ENCODE assay signal across 17 cellular contexts in genomic region chr18:73735836-73736235, GRCh38.
DNase-seq lines count a peak whose midpoint lies in the region; ATAC-seq, FAIRE-seq and TF ChIP-seq lines count a peak whose summit lies in the region.
"Had no signal": no experiment of that assay in that cellular context is flagged by ENCODE, and none has a peak within 500 bp of the region (broad histone marks: within the 10 kb centered on the region; RNA-seq: fewer than 3 reads in every experiment).

No MANE protein-coding gene starts in this region.

- CTCF ChIA-PET in IMR-90 (lab: Yijun Ruan, JAX) = no interaction called here
- CTCF ChIA-PET in activated CD4-positive, alpha-beta T cell treated with anti-CD3 and anti-CD28 coated beads for 36 hours (lab: Charles Lee) = interaction anchor here (0.8 kb wide), 1 partner anchor 10 kb away, joined by 3 read pairs; no protein-coding TSS in a partner anchor

- no peaks in the 10 kb centered on the region for H3K9me3 ChIP-seq in IMR-90 (ENCODE audit: control insufficient read depth, insufficient read depth, low read length)
- H3K9me3 ChIP-seq: Caco-2 had no signal

- POLR2A ChIA-PET in IMR-90 (lab: Charles Lee; ENCODE audit: unreplicated experiment) = interaction anchor here (0.6 kb wide), 1 partner anchor 551 kb away, joined by 3 read pairs; no protein-coding TSS in a partner anchor
- POLR2A ChIA-PET in activated CD4-positive, alpha-beta T cell treated with anti-CD3 and anti-CD28 coated beads for 36 hours (lab: Charles Lee) = no interaction called here

- DNase-seq in IMR-90 (no peak), dorsolateral prefrontal cortex (peak in 2 of 10 donors; percentile 37 to 49), nephron progenitor cell (no peak), frontal cortex (ENCODE audit: low spot score in 2 of 2) (no peak)
- no peak for DNase-seq in activated CD4-positive, alpha-beta T cell treated with anti-CD3 and anti-CD28 coated beads for 36 hours
- DNase-seq: C1 segment of cervical spinal cord; Caco-2; CD4-positive, CD25-positive, alpha-beta regulatory T cell; CD8-positive, alpha-beta T cell; DMS153; DND-41; GOT3; H7; HCEC 1CT had no signal

- H2BK120ac ChIP-seq in IMR-90 (ENCODE audit: low read depth, low read length) = peak overlapping the region; percentile 18; the same call in 1 of the 2 replicates

- H2BK5ac ChIP-seq in IMR-90 (ENCODE audit: low read depth, low read length, poor library complexity, severe bottlenecking) = no peak overlapping the region

- H2AK9ac ChIP-seq in IMR-90 (replicated peaks; ENCODE audit: low read depth, low read length, poor library complexity) = no peak overlapping the region

- no peaks in the 10 kb centered on the region for H3K79me1 ChIP-seq in IMR-90 (ENCODE audit: low read depth in 1 of 2, low read length in 2 of 2)

- peak overlapping the region; percentile 29; the same call in 1 of the 2 replicates for H3K18ac ChIP-seq in IMR-90 (ENCODE audit: low read depth, low read length)

- H3K27me3 ChIP-seq in IMR-90 (ENCODE audit: control insufficient read depth, insufficient read depth, low read length) (no peaks in the 10 kb centered on the region), dorsolateral prefrontal cortex (no peaks in the 10 kb centered on the region)

- in situ Hi-C loops in IMR-90 (cut with MboI; ENCODE audit: low sequenced_read_pairs) = no loop called here

- peaks cover 7% of the 10 kb centered on the region for H3K4me1 Mint-ChIP-seq in nephron progenitor cell
- no peaks in the 10 kb centered on the region for H3K4me1 Mint-ChIP-seq in activated CD4-positive, alpha-beta T cell treated with anti-CD3 and anti-CD28 coated beads for 36 hours

- TF ChIP-seq CTCF in IMR-90 (conservative IDR thresholded peaks at IDR 0.05; ENCODE audit: low read depth, low read length) (no peak), dorsolateral prefrontal cortex (IDR thresholded peaks at IDR 0.05 in 54 of 56, conservative IDR thresholded peaks at IDR 0.05 in 2 of 56; ENCODE audit: low read depth in 1 of 56, partially characterized antibody in 56 of 56) (no peak), nephron progenitor cell (IDR thresholded peaks at IDR 0.05) (no peak)

- no peak overlapping the region; the same call in 1 of the 2 replicates for H4K91ac ChIP-seq in IMR-90 (ENCODE audit: insufficient read depth, low read depth, low read length)

- 0 out of 3 replicates have a peak overlapping the region, but pooled peaks have one; percentile 12 for H2BK15ac ChIP-seq in IMR-90 (ENCODE audit: low read depth, low read length)

- H3K4me3 Mint-ChIP-seq in nephron progenitor cell = no peak overlapping the region
- H3K4me3 Mint-ChIP-seq in activated CD4-positive, alpha-beta T cell treated with anti-CD3 and anti-CD28 coated beads for 36 hours = no peak overlapping the region
- H3K4me3 Mint-ChIP-seq: CD4-positive, CD25-positive, alpha-beta regulatory T cell; CD8-positive, alpha-beta T cell had no signal

- H3K4me3 ChIP-seq in IMR-90 (ENCODE audit: insufficient read depth, low read depth, low read length) = no peak overlapping the region
- no peak overlapping the region for H3K4me3 ChIP-seq in dorsolateral prefrontal cortex

- peak overlapping the region; percentile 54; the same call in 1 of the 2 replicates for H4K5ac ChIP-seq in IMR-90 (ENCODE audit: low read depth, low read length)

- peaks cover 7% of the 10 kb centered on the region for H3K9me3 Mint-ChIP-seq in nephron progenitor cell
- H3K9me3 Mint-ChIP-seq in activated CD4-positive, alpha-beta T cell treated with anti-CD3 and anti-CD28 coated beads for 36 hours (ENCODE audit: low read depth) = peaks cover 2% of the 10 kb centered on the region

- no peak overlapping the region for H3K23ac ChIP-seq in IMR-90 (ENCODE audit: low read depth, low read length)

- H3K4ac ChIP-seq in IMR-90 (ENCODE audit: low read depth, low read length) = 0 out of 2 replicates have a peak overlapping the region, but pooled peaks have one; percentile 14

- no peaks in the 10 kb centered on the region for H4K20me1 ChIP-seq in IMR-90 (ENCODE audit: insufficient read depth, low read length)

- no peaks in the 10 kb centered on the region for H3K9me1 ChIP-seq in IMR-90 (ENCODE audit: insufficient read depth, low read length)

- no peak overlapping the region for H3K4me2 ChIP-seq in IMR-90 (ENCODE audit: low read depth, low read length)

- intact Hi-C loops in IMR-90 (cut with micrococcal nuclease) = no loop called here
- intact Hi-C loops in dorsolateral prefrontal cortex (cut with DNase I) = loop anchor here in 1 of 2 donors (2.0 kb wide), 1 partner anchor 211 kb away; no protein-coding TSS in a partner anchor
- intact Hi-C loops in activated CD4-positive, alpha-beta T cell treated with anti-CD3 and anti-CD28 coated beads for 36 hours (cut with DNase I, micrococcal nuclease) = no loop called here

- no peak overlapping the region for H3K9ac ChIP-seq in IMR-90 (ENCODE audit: low read depth, low read length)

- H3K27ac ChIP-seq in IMR-90 (ENCODE audit: insufficient read depth, low read length) = no peak overlapping the region
- H3K27ac ChIP-seq in dorsolateral prefrontal cortex = peak overlapping the region in 36 of 59 donors; percentile 11 to 87 (median 72)
- peak overlapping the region; percentile 67 for H3K27ac ChIP-seq in temporal lobe (ENCODE audit: low read depth, low read length)

- ATAC-seq in IMR-90 (ENCODE audit: low read depth) = no peak
- no peak for ATAC-seq in HG03135 (IDR thresholded peaks at IDR 0.05; ENCODE audit: unreplicated experiment)
- no peak for ATAC-seq in activated CD4-positive, alpha-beta T cell treated with anti-CD3 and anti-CD28 coated beads for 36 hours
- ATAC-seq: CD8-positive, alpha-beta T cell had no signal

- no peak overlapping the region for H4K8ac ChIP-seq in IMR-90 (ENCODE audit: low read depth in 2 of 2, low read length in 2 of 2)

- H2AK5ac ChIP-seq in IMR-90 (ENCODE audit: low read depth, low read length) = no peak overlapping the region; the same call in 1 of the 2 replicates

- FAIRE-seq in frontal cortex (lab: Jason Lieb, UNC) = no peak
- FAIRE-seq: G401.6 had no signal

- WGBS in IMR-90 (ENCODE audit: extremely low coverage in 2 of 2, insufficient read length in 1 of 2), 2 experiments = 96% methylated on average over 5 of the region's 6 CpGs; no CpG with 5 or more reads in 1 of the 2 experiments

- dilution Hi-C loops in IMR-90 (cut with HindIII; ENCODE audit: low sequenced_read_pairs, unreplicated experiment) = no loop called here

- no peak overlapping the region; the same call in 1 of the 2 replicates for H3K14ac ChIP-seq in IMR-90 (replicated peaks; ENCODE audit: low read depth, low read length)

- no peak for TF ChIP-seq RAD21 in IMR-90 (IDR thresholded peaks at IDR 0.05; ENCODE audit: low read length)

- peaks cover 7% of the 10 kb centered on the region for H3K27me3 Mint-ChIP-seq in nephron progenitor cell (ENCODE audit: low read depth, poor library complexity)
- no peaks in the 10 kb centered on the region for H3K27me3 Mint-ChIP-seq in activated CD4-positive, alpha-beta T cell treated with anti-CD3 and anti-CD28 coated beads for 36 hours
- H3K27me3 Mint-ChIP-seq: CD4-positive, CD25-positive, alpha-beta regulatory T cell had no signal

- H3K56ac ChIP-seq in IMR-90 (ENCODE audit: extremely low read depth, insufficient read depth, low read length) = no peak overlapping the region

- BruUV-seq in IMR-90 (replicated peaks; lab: Mats Ljungman, UMichigan) = no TSS peak

- H3K36me3 ChIP-seq in IMR-90 (ENCODE audit: control insufficient read depth, insufficient read depth, low read length) = no peaks in the 10 kb centered on the region

- peaks cover 1% of the 10 kb centered on the region; the same call in 1 of the 2 replicates for H3K4me1 ChIP-seq in IMR-90 (ENCODE audit: control insufficient read depth, insufficient read depth, low read length)
- H3K4me1 ChIP-seq: Caco-2 had no signal

- H2AFZ ChIP-seq in IMR-90 (replicated peaks; ENCODE audit: low read length, poor library complexity) = no peak overlapping the region

- no peak for TF ChIP-seq POLR2A in IMR-90 (IDR thresholded peaks at IDR 0.05; ENCODE audit: low read depth, low read length)

- no peaks in the 10 kb centered on the region for H3K36me3 Mint-ChIP-seq in nephron progenitor cell (ENCODE audit: low read depth)
- no peaks in the 10 kb centered on the region for H3K36me3 Mint-ChIP-seq in activated CD4-positive, alpha-beta T cell treated with anti-CD3 and anti-CD28 coated beads for 36 hours (ENCODE audit: low read depth)
- H3K36me3 Mint-ChIP-seq: CD4-positive, CD25-positive, alpha-beta regulatory T cell; CD8-positive, alpha-beta T cell had no signal

- peak overlapping the region; percentile 3 for H3K27ac Mint-ChIP-seq in nephron progenitor cell
- no peak overlapping the region for H3K27ac Mint-ChIP-seq in activated CD4-positive, alpha-beta T cell treated with anti-CD3 and anti-CD28 coated beads for 36 hours
- H3K27ac Mint-ChIP-seq: CD4-positive, CD25-positive, alpha-beta regulatory T cell; CD8-positive, alpha-beta T cell had no signal

- no peak overlapping the region for H2BK20ac ChIP-seq in IMR-90 (ENCODE audit: low read depth, low read length)

TF ChIP-seq in IMR-90, 13 proteins besides CTCF, POLR2A, EP300 and RAD21 (continues in another document):
- TF ChIP-seq CHD1 (IDR thresholded peaks at IDR 0.05; ENCODE audit: low read depth, low read length) (no peak), RCOR1 (IDR thresholded peaks at IDR 0.05; ENCODE audit: insufficient replicate concordance, low read length) (no peak), MAFK (IDR thresholded peaks at IDR 0.05; ENCODE audit: low read depth, low read length) (no peak), USF2 (IDR thresholded peaks at IDR 0.05; ENCODE audit: low read depth, low read length) (no peak), FOS (IDR thresholded peaks at IDR 0.05; ENCODE audit: low read depth, low read length) (no peak), SMC3 (IDR thresholded peaks at IDR 0.05; ENCODE audit: low read depth, low read length) (no peak), CEBPB (IDR thresholded peaks at IDR 0.05; ENCODE audit: low read depth, low read length) (no peak)
- TF ChIP-seq, protein P1, sequence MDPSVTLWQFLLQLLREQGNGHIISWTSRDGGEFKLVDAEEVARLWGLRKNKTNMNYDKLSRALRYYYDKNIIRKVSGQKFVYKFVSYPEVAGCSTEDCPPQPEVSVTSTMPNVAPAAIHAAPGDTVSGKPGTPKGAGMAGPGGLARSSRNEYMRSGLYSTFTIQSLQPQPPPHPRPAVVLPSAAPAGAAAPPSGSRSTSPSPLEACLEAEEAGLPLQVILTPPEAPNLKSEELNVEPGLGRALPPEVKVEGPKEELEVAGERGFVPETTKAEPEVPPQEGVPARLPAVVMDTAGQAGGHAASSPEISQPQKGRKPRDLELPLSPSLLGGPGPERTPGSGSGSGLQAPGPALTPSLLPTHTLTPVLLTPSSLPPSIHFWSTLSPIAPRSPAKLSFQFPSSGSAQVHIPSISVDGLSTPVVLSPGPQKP (IDR thresholded peaks at IDR 0.05; ENCODE audit: borderline replicate concordance, low read depth, low read length) = no peak
